In genomic region chr1:243575070-243575469, GRCh38 we compare ENCODE assay signal across 24 cellular contexts.
A peak's percentile ranks its signal among the peaks of the same experiment; 100 is the strongest.
DNase-seq lines count a peak whose midpoint lies in the region; ATAC-seq and TF ChIP-seq lines count a peak whose summit lies in the region.
"Had no signal": no experiment of that assay in that cellular context is flagged by ENCODE, and none has a peak within 500 bp of the region (broad histone marks: within the 10 kb centered on the region; RNA-seq: fewer than 3 reads in every experiment).

No MANE protein-coding gene starts in this region.

- H4K12ac ChIP-seq in trophoblast cell (ENCODE audit: low read depth, low read length) = no peak overlapping the region

- H2AK5ac ChIP-seq in trophoblast cell (ENCODE audit: low read length) = no peak overlapping the region

- WGBS in trophoblast cell (ENCODE audit: extremely low coverage, insufficient coverage, insufficient read length) = no CpG with 5 or more reads among the region's 2 CpGs

- no peaks in the 10 kb centered on the region for H3K27me3 Mint-ChIP-seq in activated T-cell treated with anti-CD3 and anti-CD28 coated beads, Interleukin-2, amount 50 U/mL, for 72 hours (ENCODE audit: low read depth)
- no peaks in the 10 kb centered on the region for H3K27me3 Mint-ChIP-seq in effector memory CD8-positive, alpha-beta T cell
- H3K27me3 Mint-ChIP-seq: activated naive CD8-positive, alpha-beta T cell treated with anti-CD3 and anti-CD28 coated beads, Interleukin-2, amount 10 ng/mL, durations not matched to agents 7 days and 5 days; brain; memory B cell; stimulated activated memory B cell treated with anti-CD40 and anti-IgM and Interleukin-4, amounts not matched to agents 10 μg/mL and 1 μg/mL and 100 μg/mL, for 72 hours had no signal

- no peak for TF ChIP-seq CTCF in fibroblast of mammary gland (conservative IDR thresholded peaks at IDR 0.05; ENCODE audit: control insufficient read depth, insufficient read depth, low read depth, low read length)

- H2BK5ac ChIP-seq in trophoblast cell (ENCODE audit: low read depth, low read length, poor library complexity) = no peak overlapping the region

- no peak overlapping the region for H3K23ac ChIP-seq in trophoblast cell (ENCODE audit: low read length)

- no peak overlapping the region for H2AFZ ChIP-seq in trophoblast cell (ENCODE audit: insufficient read depth, low read length, poor library complexity)

- no peaks in the 10 kb centered on the region for H3K27me3 ChIP-seq in trophoblast cell (ENCODE audit: insufficient read depth, low read length)
- H3K27me3 ChIP-seq: uterus had no signal

- peaks cover 4 to 7% of the 10 kb centered on the region in 2 donors for H3K36me3 Mint-ChIP-seq in activated T-cell treated with anti-CD3 and anti-CD28 coated beads, Interleukin-2, amount 50 U/mL, for 72 hours (ENCODE audit: insufficient read depth in 2 of 2)
- H3K36me3 Mint-ChIP-seq in effector memory CD8-positive, alpha-beta T cell (ENCODE audit: insufficient read depth) = peaks cover 6% of the 10 kb centered on the region

- DNase-seq in DMS 273 treated with DMSO at 0.1 percent for 48 hours (lab: John Stamatoyannopoulos, UW) (peak; percentile 73), NCI-H1105 treated with DMSO at 0.1 percent for 48 hours (lab: John Stamatoyannopoulos, UW) (peak; percentile 62), NCI-H524 (lab: John Stamatoyannopoulos, UW) (peak; percentile 75 to 92), fibroblast of mammary gland (ENCODE audit: low read depth) (peak; percentile 31), mucosa of gallbladder (ENCODE audit: low spot score) (no peak), trophoblast cell (no peak)
- DNase-seq in activated T-cell treated with anti-CD3 and anti-CD28 coated beads, Interleukin-2, amount 50 U/mL, for 72 hours = no peak
- no peak for DNase-seq in effector memory CD8-positive, alpha-beta T cell
- DNase-seq: activated CD4-positive, alpha-beta T cell treated with anti-CD3 and anti-CD28 coated beads, Interleukin-2, amount 50 U/mL, for 4 hours; activated CD8-positive, alpha-beta memory T cell treated with anti-CD3 and anti-CD28 coated beads, Interleukin-2, amount 50 U/mL, for 48 hours; activated effector memory CD4-positive, alpha-beta T cell treated with Interleukin-2 at 50 U/mL for 16 hours; activated naive CD8-positive, alpha-beta T cell treated with anti-CD3 and anti-CD28 coated beads, Interleukin-2, amount 10 ng/mL, durations not matched to agents 7 days and 5 days; effector CD4-positive, alpha-beta T cell; GDM1; kidney glomerular epithelial cell; NCI-H146; NCI-H2227 treated with DMSO at 0.1 percent for 48 hours; stimulated activated CD4-positive, alpha-beta T cell treated with anti-CD3 and anti-CD28 coated beads, Interleukin-1b, Interleukin-23, amount 100 ng/mL, for 48 hours; uterus; WERI-Rb-1 had no signal

- H3K4me3 Mint-ChIP-seq in activated T-cell treated with anti-CD3 and anti-CD28 coated beads, Interleukin-2, amount 50 U/mL, for 72 hours = no peak overlapping the region
- no peak overlapping the region for H3K4me3 Mint-ChIP-seq in effector memory CD8-positive, alpha-beta T cell
- H3K4me3 Mint-ChIP-seq: activated naive CD8-positive, alpha-beta T cell treated with anti-CD3 and anti-CD28 coated beads, Interleukin-2, amount 10 ng/mL, durations not matched to agents 7 days and 5 days; brain; memory B cell; stimulated activated memory B cell treated with anti-CD40 and anti-IgM and Interleukin-4, amounts not matched to agents 10 μg/mL and 1 μg/mL and 100 μg/mL, for 72 hours had no signal

- no peak overlapping the region for H3K27ac Mint-ChIP-seq in activated T-cell treated with anti-CD3 and anti-CD28 coated beads, Interleukin-2, amount 50 U/mL, for 72 hours
- H3K27ac Mint-ChIP-seq in effector memory CD8-positive, alpha-beta T cell = no peak overlapping the region
- H3K27ac Mint-ChIP-seq: activated naive CD8-positive, alpha-beta T cell treated with anti-CD3 and anti-CD28 coated beads, Interleukin-2, amount 10 ng/mL, durations not matched to agents 7 days and 5 days; memory B cell; stimulated activated memory B cell treated with anti-CD40 and anti-IgM and Interleukin-4, amounts not matched to agents 10 μg/mL and 1 μg/mL and 100 μg/mL, for 72 hours had no signal

- H3K36me3 ChIP-seq in trophoblast cell (ENCODE audit: control insufficient read depth in 1 of 2, insufficient read depth in 2 of 2, low read length in 2 of 2) = peaks cover 0 to 3% of the 10 kb centered on the region in 2 experiments
- H3K36me3 ChIP-seq: uterus, WERI-Rb-1 had no signal

- H3K79me2 ChIP-seq in trophoblast cell (ENCODE audit: control insufficient read depth, insufficient read depth, low read length, poor library complexity) = no peaks in the 10 kb centered on the region

- no peak for ATAC-seq in activated T-cell treated with anti-CD3 and anti-CD28 coated beads, Interleukin-2, amount 50 U/mL, for 72 hours (replicated peaks in 1 of 2)
- no peak for ATAC-seq in effector memory CD8-positive, alpha-beta T cell (replicated peaks)
- ATAC-seq: stimulated activated memory B cell treated with anti-CD40 and anti-IgM and Interleukin-4, amounts not matched to agents 10 μg/mL and 1 μg/mL and 100 μg/mL, for 72 hours had no signal

- H3K9ac ChIP-seq in trophoblast cell (ENCODE audit: low read length) = no peak overlapping the region

- peaks cover 0 to under 1% of the 10 kb centered on the region in 2 experiments for H3K4me1 ChIP-seq in trophoblast cell (ENCODE audit: control insufficient read depth in 1 of 2, insufficient read depth in 2 of 2, low read length in 2 of 2)
- H3K4me1 ChIP-seq: uterus had no signal

- no peak overlapping the region for H2BK120ac ChIP-seq in trophoblast cell (ENCODE audit: insufficient read depth, low read length, poor library complexity)

- no peak overlapping the region for H3K4me3 ChIP-seq in fibroblast of mammary gland (ENCODE audit: control insufficient read depth, low read depth, low read length)
- no peak overlapping the region for H3K4me3 ChIP-seq in trophoblast cell (ENCODE audit: low read depth, low read length)
- H3K4me3 ChIP-seq: skin epidermis, uterus had no signal

- H3K4me2 ChIP-seq in trophoblast cell (ENCODE audit: low read length) = no peak overlapping the region

- no peak overlapping the region for H3K14ac ChIP-seq in trophoblast cell (ENCODE audit: low read length)

- no peak overlapping the region for H2BK12ac ChIP-seq in trophoblast cell (ENCODE audit: low read length)

- H4K91ac ChIP-seq in trophoblast cell (ENCODE audit: low read depth, low read length) = no peak overlapping the region

- peaks cover 2 to 6% of the 10 kb centered on the region in 2 donors for H3K9me3 Mint-ChIP-seq in activated T-cell treated with anti-CD3 and anti-CD28 coated beads, Interleukin-2, amount 50 U/mL, for 72 hours
- no peaks in the 10 kb centered on the region for H3K9me3 Mint-ChIP-seq in effector memory CD8-positive, alpha-beta T cell

- no peaks in the 10 kb centered on the region for H3K4me1 Mint-ChIP-seq in activated T-cell treated with anti-CD3 and anti-CD28 coated beads, Interleukin-2, amount 50 U/mL, for 72 hours (ENCODE audit: low read depth)
- peaks cover 7 to 8% of the 10 kb centered on the region in 2 donors for H3K4me1 Mint-ChIP-seq in effector memory CD8-positive, alpha-beta T cell (ENCODE audit: low read depth in 2 of 2)
- H3K4me1 Mint-ChIP-seq: activated naive CD8-positive, alpha-beta T cell treated with anti-CD3 and anti-CD28 coated beads, Interleukin-2, amount 10 ng/mL, durations not matched to agents 7 days and 5 days had no signal

- no peak overlapping the region for H4K8ac ChIP-seq in trophoblast cell (ENCODE audit: low read depth, low read length)

- no peaks in the 10 kb centered on the region for H3K79me1 ChIP-seq in trophoblast cell (ENCODE audit: low read length)

- no peak overlapping the region for H3K27ac ChIP-seq in trophoblast cell (ENCODE audit: low read depth, low read length)
- H3K27ac ChIP-seq: skin epidermis, uterus, WERI-Rb-1 had no signal

- H3K4ac ChIP-seq in trophoblast cell (ENCODE audit: low read depth, low read length) = no peak overlapping the region

- no peaks in the 10 kb centered on the region for H3K9me3 ChIP-seq in trophoblast cell (ENCODE audit: insufficient read depth, low read depth, low read length)

- no peak overlapping the region for H3K18ac ChIP-seq in trophoblast cell (ENCODE audit: low read length)

Comparison
In these comparisons a context has a peak if more than half of its experiments do, and no peak if none do; other contexts are left out.
1. DNase-seq: peak in DMS 273 treated with DMSO at 0.1 percent for 48 hours (single experiment), NCI-H1105 treated with DMSO at 0.1 percent for 48 hours (single experiment), NCI-H524 (2 of 2) and fibroblast of mammary gland (single experiment); none in mucosa of gallbladder (single experiment), trophoblast cell (0 of 2), activated T-cell treated with anti-CD3 and anti-CD28 coated beads, Interleukin-2, amount 50 U/mL, for 72 hours (0 of 2) and effector memory CD8-positive, alpha-beta T cell (0 of 3).